ENCODE assay signal across 19 cellular contexts in genomic region chr6:36526066-36526465, GRCh38. TPM values are rescaled to one million over a fixed set of nuclear protein-coding genes. Genes with fewer than 3 reads are reported as not detected.
A peak's percentile ranks its signal among the peaks of the same experiment; 100 is the strongest.
DNase-seq lines count a peak whose midpoint lies in the region; ATAC-seq and TF ChIP-seq lines count a peak whose summit lies in the region.
"Had no signal": no experiment of that assay in that cellular context is flagged by ENCODE, and none has a peak within 500 bp of the region (broad histone marks: within the 10 kb centered on the region; RNA-seq: fewer than 3 reads in every experiment).

No MANE protein-coding gene starts in this region.

- peaks cover 24% of the 10 kb centered on the region for H3K4me1 Mint-ChIP-seq in CD14-positive monocyte
- peaks cover 46 to 67% of the 10 kb centered on the region in 2 donors for H3K4me1 Mint-ChIP-seq in immature natural killer cell
- H3K4me1 Mint-ChIP-seq: H9 had no signal

- H3K36me3 Mint-ChIP-seq in CD14-positive monocyte (peaks cover 67 to 85% of the 10 kb centered on the region in 2 donors), immature natural killer cell (peaks cover 20 to 49% (median 36%) of the 10 kb centered on the region in 3 donors)

- H3K9me3 Mint-ChIP-seq in CD14-positive monocyte (no peaks in the 10 kb centered on the region), immature natural killer cell (no peaks in the 10 kb centered on the region)
- H3K9me3 Mint-ChIP-seq: activated CD8-positive, alpha-beta T cell treated with anti-CD3 and anti-CD28 coated beads for 36 hours; H9; mesothelial cell of epicardium had no signal

- H3K4me3 Mint-ChIP-seq in CD14-positive monocyte = no peak overlapping the region
- H3K4me3 Mint-ChIP-seq in immature natural killer cell = no peak overlapping the region
- H3K4me3 Mint-ChIP-seq: activated CD8-positive, alpha-beta T cell treated with anti-CD3 and anti-CD28 coated beads for 36 hours; H9; mesothelial cell of epicardium had no signal

- intact Hi-C loops in CD14-positive monocyte (cut with micrococcal nuclease) = no loop called here

- peak; percentile 33 for DNase-seq in NOMO-1 treated with DMSO at 0.1 percent for 48 hours (lab: John Stamatoyannopoulos, UW; ENCODE audit: unreplicated experiment)
- DNase-seq in NOMO-1 treated with dmso at 0.1 percent for 144 hours (lab: John Stamatoyannopoulos, UW; ENCODE audit: unreplicated experiment) = no peak
- DNase-seq in CD14-positive monocyte (ENCODE audit: low spot score) = no peak
- DNase-seq in OCI-M1 (lab: John Stamatoyannopoulos, UW) = peak; percentile 80
- no peak for DNase-seq in immature natural killer cell
- DNase-seq in stimulated activated naive CD4-positive, alpha-beta T cell treated with Interleukin-2 at 50 U/mL for 16 hours (lab: John Stamatoyannopoulos, UW) = no peak
- no peak for DNase-seq in inferior parietal cortex (ENCODE audit: extremely low spot score)
- DNase-seq: activated CD8-positive, alpha-beta T cell treated with anti-CD3 and anti-CD28 coated beads for 36 hours; brain microvascular endothelial cell; glutamatergic neuron; H9; left lung; NCI-H1417; NCI-H2107; NCI-H524; Right ventricle myocardium superior; stimulated activated CD4-positive, alpha-beta T cell treated with anti-CD3 and anti-CD28 coated beads, Interleukin-2, amount 100 ng/mL, for 48 hours had no signal

- peak overlapping the region; percentile 15 to 79 (median 69) for H3K27ac Mint-ChIP-seq in CD14-positive monocyte
- peak overlapping the region in 5 of 6 donors; percentile 35 to 86 (median 57) for H3K27ac Mint-ChIP-seq in immature natural killer cell
- H3K27ac Mint-ChIP-seq: activated CD8-positive, alpha-beta T cell treated with anti-CD3 and anti-CD28 coated beads for 36 hours; H9; mesothelial cell of epicardium had no signal

- no peaks in the 10 kb centered on the region for H3K27me3 Mint-ChIP-seq in CD14-positive monocyte (ENCODE audit: low read depth in 3 of 3)
- H3K27me3 Mint-ChIP-seq in immature natural killer cell (ENCODE audit: low read depth in 3 of 3) = peaks cover 0 to 3% (median 0%) of the 10 kb centered on the region in 3 donors
- H3K27me3 Mint-ChIP-seq: activated CD8-positive, alpha-beta T cell treated with anti-CD3 and anti-CD28 coated beads for 36 hours had no signal

- ATAC-seq in GM21528 (IDR thresholded peaks at IDR 0.05; ENCODE audit: low FRiP score, unreplicated experiment) = no peak
- ATAC-seq: activated CD8-positive, alpha-beta T cell treated with anti-CD3 and anti-CD28 coated beads for 36 hours; left lung had no signal

- TF ChIP-seq CTCF in CD14-positive monocyte (IDR thresholded peaks at IDR 0.05) = no peak

RNA-seq across cellular contexts. Expression of gene STK38, which starts 21.2 kb away (rescaled TPM):
- polyA plus RNA-seq in CD14-positive monocyte (10 to 100 TPM; 57.1 to 95.7 TPM), immature natural killer cell (100 to 1,000 TPM in 1 of 3 donors, 10 to 100 TPM in 2; 74.2 to 179 (median 81.2) TPM)

Comparison
In these comparisons a context has a peak if more than half of its experiments do, and no peak if none do; other contexts are left out.
1. DNase-seq: peak in NOMO-1 treated with DMSO at 0.1 percent for 48 hours (single experiment) and OCI-M1 (single experiment); none in NOMO-1 treated with dmso at 0.1 percent for 144 hours (single experiment), CD14-positive monocyte (single experiment), immature natural killer cell (0 of 3), stimulated activated naive CD4-positive, alpha-beta T cell treated with Interleukin-2 at 50 U/mL for 16 hours (single experiment) and inferior parietal cortex (single experiment).